12 cellular contexts compared by ENCODE assay signal in the genomic region with DNA sequence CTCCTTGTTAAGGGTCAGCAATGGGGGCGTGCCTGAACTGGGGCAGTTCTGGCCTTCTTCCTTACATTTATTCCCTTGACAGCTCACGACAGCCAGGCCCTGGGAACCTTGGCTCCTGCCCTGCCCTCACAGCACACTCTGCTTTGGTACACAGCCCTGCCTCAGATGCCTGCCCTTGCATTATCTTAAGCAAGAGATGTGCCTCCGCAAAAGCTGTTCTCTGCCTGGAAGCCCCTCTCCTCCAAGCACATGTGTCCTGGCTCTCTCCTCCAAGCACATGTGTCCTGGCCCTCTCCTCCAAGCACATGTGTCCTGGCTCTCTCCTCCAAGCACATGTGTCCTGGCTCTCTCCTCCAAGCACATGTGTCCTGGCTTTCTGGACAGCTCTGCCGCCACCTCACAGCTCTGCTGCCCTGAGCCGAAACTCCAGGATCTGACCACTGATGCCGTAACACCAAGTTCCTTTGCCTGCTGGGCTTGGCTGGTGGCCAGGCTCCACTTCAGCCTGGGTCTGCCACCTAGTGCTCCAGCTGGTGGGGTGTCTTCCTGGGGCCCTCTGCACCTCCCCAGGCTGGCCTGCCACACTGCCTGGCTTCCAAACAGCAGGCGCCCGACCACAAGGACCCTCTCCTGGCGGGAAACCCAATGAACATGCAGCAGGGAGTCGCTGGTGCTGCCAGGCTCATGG. TPM values are rescaled to one million over a fixed set of nuclear protein-coding genes. Genes with fewer than 3 reads are reported as not detected.
DNase-seq lines count a peak whose midpoint lies in the region; ATAC-seq and TF ChIP-seq lines count a peak whose summit lies in the region.
"Had no signal": no experiment of that assay in that cellular context is flagged by ENCODE, and none has a peak within 500 bp of the region (broad histone marks: within the 10 kb centered on the region; RNA-seq: fewer than 3 reads in every experiment).

No MANE protein-coding gene starts in this region.

- no peak overlapping the region for H3K4me3 Mint-ChIP-seq in activated CD4-positive, alpha-beta memory T cell treated with anti-CD3 and anti-CD28 coated beads, Interleukin-2, amount 10 ng/mL, durations not matched to agents 7 days and 5 days

- no peaks in the 10 kb centered on the region for H3K36me3 Mint-ChIP-seq in activated CD4-positive, alpha-beta memory T cell treated with anti-CD3 and anti-CD28 coated beads, Interleukin-2, amount 10 ng/mL, durations not matched to agents 7 days and 5 days (ENCODE audit: low read depth)
- H3K36me3 Mint-ChIP-seq: IgD-negative memory B cell had no signal

- peak; percentile 29 for DNase-seq in NCI-H2029 (lab: John Stamatoyannopoulos, UW)
- no peak for DNase-seq in NCI-H2029 treated with DMSO at 0.1 percent for 48 hours (lab: John Stamatoyannopoulos, UW)
- DNase-seq in SJCRH30 = peak; percentile 75 to 76
- peak in 2 of 5 donors; percentile 69 to 71 for DNase-seq in heart left ventricle
- DNase-seq in activated CD4-positive, alpha-beta memory T cell treated with anti-CD3 and anti-CD28 coated beads, Interleukin-2, amount 10 ng/mL, durations not matched to agents 7 days and 5 days = no peak
- DNase-seq in GM13977 (ENCODE audit: low spot score) = no peak
- DNase-seq: ACHN had no signal

- H3K27me3 ChIP-seq in SJCRH30 (no peaks in the 10 kb centered on the region), heart left ventricle (peaks cover 0 to 6% (median 0%) of the 10 kb centered on the region in 9 donors), subcutaneous abdominal adipose tissue (ENCODE audit: control insufficient read depth in 5 of 5, insufficient read depth in 4 of 5, low read length in 5 of 5) (peaks cover 4 to 22% (median 10%) of the 10 kb centered on the region in 5 donors)
- H3K27me3 ChIP-seq: SJSA1 had no signal

- H3K4me1 ChIP-seq in SJCRH30 = peaks cover 52% of the 10 kb centered on the region
- peaks cover 0 to 19% (median 11%) of the 10 kb centered on the region in 12 donors for H3K4me1 ChIP-seq in heart left ventricle
- H3K4me1 ChIP-seq in subcutaneous abdominal adipose tissue (ENCODE audit: control insufficient read depth in 5 of 5, insufficient read depth in 5 of 5, low read length in 5 of 5) = peaks cover 3 to 37% (median 24%) of the 10 kb centered on the region in 5 donors

- no peak overlapping the region for H3K27ac Mint-ChIP-seq in activated CD4-positive, alpha-beta memory T cell treated with anti-CD3 and anti-CD28 coated beads, Interleukin-2, amount 10 ng/mL, durations not matched to agents 7 days and 5 days

- CTCF ChIA-PET in activated CD4-positive, alpha-beta memory T cell treated with anti-CD3 and anti-CD28 coated beads, Interleukin-2, amount 10 ng/mL, durations not matched to agents 7 days and 5 days (lab: Charles Lee) = no interaction called here

- in situ Hi-C loops in GM13977 (cut with MboI; ENCODE audit: low pct_unique_long_range_greater_than_20kb, low sequenced_read_pairs, unreplicated experiment) = no loop called here

- WGBS in heart left ventricle, 4 donors = 49 to 63% (median 54%) methylated on average over 9 to 10 of the region's 10 CpGs

- H3K36me3 ChIP-seq in SJCRH30 = no peaks in the 10 kb centered on the region
- no peaks in the 10 kb centered on the region for H3K36me3 ChIP-seq in heart left ventricle
- H3K36me3 ChIP-seq in subcutaneous abdominal adipose tissue (ENCODE audit: control insufficient read depth in 5 of 5, insufficient read depth in 5 of 5, low read length in 5 of 5) = no peaks in the 10 kb centered on the region
- H3K36me3 ChIP-seq: SJSA1 had no signal

- no peaks in the 10 kb centered on the region for H3K27me3 Mint-ChIP-seq in activated CD4-positive, alpha-beta memory T cell treated with anti-CD3 and anti-CD28 coated beads, Interleukin-2, amount 10 ng/mL, durations not matched to agents 7 days and 5 days

- ATAC-seq in heart left ventricle = peak; percentile 7 to 55 (median 15)
- no peak for ATAC-seq in GM19324 (IDR thresholded peaks at IDR 0.05; ENCODE audit: low FRiP score, unreplicated experiment)
- ATAC-seq: HCT116 had no signal

- H3K4me3 ChIP-seq in SJCRH30 = no peak overlapping the region
- peak overlapping the region in 8 of 12 donors; percentile 6 to 50 (median 30) for H3K4me3 ChIP-seq in heart left ventricle
- H3K4me3 ChIP-seq in subcutaneous abdominal adipose tissue (ENCODE audit: low read depth in 1 of 5, low read length in 5 of 5) = peak overlapping the region; percentile 22 to 41 (median 27)
- H3K4me3 ChIP-seq: SJSA1 had no signal

- no peak for TF ChIP-seq POLR2A in heart left ventricle (IDR thresholded peaks at IDR 0.05)

- TF ChIP-seq CTCF in heart left ventricle (IDR thresholded peaks at IDR 0.05) (no peak), GM13977 (IDR thresholded peaks at IDR 0.05; ENCODE audit: extremely low read depth, insufficient read depth, missing control alignments) (no peak)

- intact Hi-C loops in heart left ventricle (cut with DNase I) = no loop called here

- H3K9me3 ChIP-seq in SJCRH30 (replicated peaks) (no peaks in the 10 kb centered on the region), heart left ventricle (no peaks in the 10 kb centered on the region), subcutaneous abdominal adipose tissue (ENCODE audit: control insufficient read depth in 5 of 5, low read length in 5 of 5) (no peaks in the 10 kb centered on the region)
- H3K9me3 ChIP-seq: SJSA1 had no signal

- peak overlapping the region; percentile 3; the same call in 1 of the 2 replicates for H3K27ac ChIP-seq in SJCRH30
- H3K27ac ChIP-seq in heart left ventricle = peak overlapping the region in 1 of 12 donors; percentile 23
- H3K27ac ChIP-seq in subcutaneous abdominal adipose tissue (ENCODE audit: low read depth, low read length) = no peak overlapping the region
- H3K27ac ChIP-seq: SJSA1 had no signal

- H3K4me1 Mint-ChIP-seq in activated CD4-positive, alpha-beta memory T cell treated with anti-CD3 and anti-CD28 coated beads, Interleukin-2, amount 10 ng/mL, durations not matched to agents 7 days and 5 days = peaks cover 12% of the 10 kb centered on the region

- no peaks in the 10 kb centered on the region for H3K9me3 Mint-ChIP-seq in activated CD4-positive, alpha-beta memory T cell treated with anti-CD3 and anti-CD28 coated beads, Interleukin-2, amount 10 ng/mL, durations not matched to agents 7 days and 5 days
- H3K9me3 Mint-ChIP-seq: IgD-negative memory B cell had no signal

- POLR2A ChIA-PET in activated CD4-positive, alpha-beta memory T cell treated with anti-CD3 and anti-CD28 coated beads, Interleukin-2, amount 10 ng/mL, durations not matched to agents 7 days and 5 days (lab: Charles Lee) = interaction anchor here (0.6 kb wide), 1 partner anchor 59 kb away, joined by 3 read pairs; no protein-coding TSS in a partner anchor

- peak overlapping the region in 1 of 5 donors; percentile 33 for H3K9ac ChIP-seq in subcutaneous abdominal adipose tissue (ENCODE audit: low read length in 5 of 5)

RNA-seq across cellular contexts. Expression of gene SCUBE1, which starts 53.1 kb away (rescaled TPM):
- total RNA-seq in SJCRH30 (2014; rRNA removed; shearing (Covaris generic)) = 11.0 and 13.7 TPM in 2 replicates
- total RNA-seq in heart left ventricle = under 1 TPM in 8 of 9 donors, not detected in 1; 0.06 to 0.40 (median 0.31) TPM
- under 1 TPM; 0.04 to 0.06 TPM for polyA plus RNA-seq in heart left ventricle
- under 1 TPM; 0.15 to 0.20 TPM for total RNA-seq in activated CD4-positive, alpha-beta memory T cell treated with anti-CD3 and anti-CD28 coated beads, Interleukin-2, amount 10 ng/mL, durations not matched to agents 7 days and 5 days
- total RNA-seq: SJSA1 had no signal
- polyA plus RNA-seq: IgD-negative memory B cell had no signal

Comparison
In these comparisons a context has a peak if more than half of its experiments do, and no peak if none do; other contexts are left out.
1. DNase-seq: peak in NCI-H2029 (single experiment) and SJCRH30 (2 of 2); none in NCI-H2029 treated with DMSO at 0.1 percent for 48 hours (single experiment), activated CD4-positive, alpha-beta memory T cell treated with anti-CD3 and anti-CD28 coated beads, Interleukin-2, amount 10 ng/mL, durations not matched to agents 7 days and 5 days (single experiment) and GM13977 (single experiment).